ENCODE assay signal across 10 cellular contexts in genomic region chr14:51448831-51449665, GRCh38.
DNase-seq lines count a peak whose midpoint lies in the region; ATAC-seq, FAIRE-seq and TF ChIP-seq lines count a peak whose summit lies in the region.
"Had no signal": no experiment of that assay in that cellular context is flagged by ENCODE, and none has a peak within 500 bp of the region (broad histone marks: within the 10 kb centered on the region; RNA-seq: fewer than 3 reads in every experiment).

No MANE protein-coding gene starts in this region.

- H3K4me2 ChIP-seq in astrocyte (ENCODE audit: low read length) (peak overlapping the region; percentile 31), smooth muscle cell (no peak overlapping the region)

- H3K4me3 ChIP-seq in astrocyte (ENCODE audit: insufficient read depth, low read depth, low read length) (no peak overlapping the region), smooth muscle cell (no peak overlapping the region)

- H3K27me3 ChIP-seq in astrocyte (ENCODE audit: insufficient read depth, low read length) (no peaks in the 10 kb centered on the region), smooth muscle cell (ENCODE audit: low read depth) (no peaks in the 10 kb centered on the region)

- H3K4me1 Mint-ChIP-seq in astrocyte (ENCODE audit: low read depth, unreplicated experiment) = peaks cover 31% of the 10 kb centered on the region
- H3K4me1 Mint-ChIP-seq: activated naive CD8-positive, alpha-beta T cell treated with anti-CD3 and anti-CD28 coated beads for 36 hours had no signal

- no peak overlapping the region for H3K4me3 Mint-ChIP-seq in astrocyte (ENCODE audit: unreplicated experiment)
- H3K4me3 Mint-ChIP-seq: activated naive CD8-positive, alpha-beta T cell treated with anti-CD3 and anti-CD28 coated beads for 36 hours had no signal

- H3K9me3 Mint-ChIP-seq in astrocyte (ENCODE audit: unreplicated experiment) = no peaks in the 10 kb centered on the region
- H3K9me3 Mint-ChIP-seq: activated naive CD8-positive, alpha-beta T cell treated with anti-CD3 and anti-CD28 coated beads for 36 hours had no signal

- peak overlapping the region; percentile 2 for H3K9ac ChIP-seq in astrocyte (ENCODE audit: low read length)
- no peak overlapping the region for H3K9ac ChIP-seq in smooth muscle cell (ENCODE audit: low read depth)

- no peaks in the 10 kb centered on the region for H3K27me3 Mint-ChIP-seq in astrocyte (ENCODE audit: low read depth, unreplicated experiment)

- no peak overlapping the region for H3K27ac Mint-ChIP-seq in astrocyte (ENCODE audit: unreplicated experiment)
- H3K27ac Mint-ChIP-seq: activated naive CD8-positive, alpha-beta T cell treated with anti-CD3 and anti-CD28 coated beads for 36 hours had no signal

- peaks cover 24% of the 10 kb centered on the region for H3K4me1 ChIP-seq in astrocyte (ENCODE audit: insufficient read depth, low read length)
- H3K4me1 ChIP-seq in smooth muscle cell (ENCODE audit: low read depth) = peaks cover 5% of the 10 kb centered on the region

- H3K27ac ChIP-seq in astrocyte (ENCODE audit: low read depth, low read length) = peak overlapping the region; percentile 54
- H3K27ac ChIP-seq in smooth muscle cell (ENCODE audit: low read depth) = no peak overlapping the region

- H4K20me1 ChIP-seq in astrocyte (ENCODE audit: insufficient read depth, low read length) (no peaks in the 10 kb centered on the region), smooth muscle cell (ENCODE audit: low read depth) (no peaks in the 10 kb centered on the region)

- H3K79me2 ChIP-seq in astrocyte (ENCODE audit: insufficient read depth, low read length) = no peaks in the 10 kb centered on the region
- H3K79me2 ChIP-seq in smooth muscle cell (ENCODE audit: low read depth) = no peaks in the 10 kb centered on the region

- H3K36me3 ChIP-seq in astrocyte (ENCODE audit: insufficient read depth, low read length) = no peaks in the 10 kb centered on the region
- no peaks in the 10 kb centered on the region for H3K36me3 ChIP-seq in smooth muscle cell (ENCODE audit: low read depth)

- H3K9me3 ChIP-seq in astrocyte (ENCODE audit: insufficient read depth, low read depth, low read length) = no peaks in the 10 kb centered on the region
- H3K9me3 ChIP-seq in smooth muscle cell (replicated peaks; ENCODE audit: low read depth) = no peaks in the 10 kb centered on the region

- ATAC-seq in GM21390 (IDR thresholded peaks at IDR 0.05; ENCODE audit: unreplicated experiment) (no peak), HG02678 (IDR thresholded peaks at IDR 0.05; ENCODE audit: unreplicated experiment) (no peak)
- ATAC-seq: stimulated activated naive CD8-positive, alpha-beta T cell treated with anti-CD3 and anti-CD28 coated beads, Interleukin-15, Interleukin-2, amounts not matched to agents 100 U/mL and 50 U/mL, for 24 hours had no signal

- DNase-seq in H4 (ENCODE audit: low spot score) = peak; percentile 28
- DNase-seq in astrocyte (ENCODE audit: low read depth) = peak; percentile 95
- DNase-seq in glomerular visceral epithelial cell (ENCODE audit: extremely low spot score) = peak; percentile 91
- DNase-seq in smooth muscle cell (lab: John Stamatoyannopoulos, UW; ENCODE audit: unreplicated experiment) = no peak
- DNase-seq in HT-29 (ENCODE audit: low spot score) = no peak
- DNase-seq in retina = no peak
- DNase-seq: activated naive CD8-positive, alpha-beta T cell treated with anti-CD3 and anti-CD28 coated beads for 36 hours; stimulated activated naive CD8-positive, alpha-beta T cell treated with anti-CD3 and anti-CD28 coated beads, Interleukin-15, Interleukin-2, amounts not matched to agents 100 U/mL and 50 U/mL, for 24 hours had no signal

- H3F3A ChIP-seq in smooth muscle cell (ENCODE audit: low read depth) = no peaks in the 10 kb centered on the region

- FAIRE-seq in astrocyte (lab: Jason Lieb, UNC) = no peak

- no peak for TF ChIP-seq CTCF in astrocyte (IDR thresholded peaks at IDR 0.05; ENCODE audit: insufficient read depth, low read depth, low read length)
- no peak for TF ChIP-seq CTCF in smooth muscle cell (IDR thresholded peaks at IDR 0.05; ENCODE audit: borderline replicate concordance, insufficient read depth, poor library complexity, severe bottlenecking)

- 71% methylated on average over 2 of the region's 2 CpGs for WGBS in smooth muscle cell (ENCODE audit: low lambda C conversion rate)

- H2AFZ ChIP-seq in astrocyte (ENCODE audit: low read depth, low read length) (peak overlapping the region; percentile 5), smooth muscle cell (ENCODE audit: low read depth) (peak overlapping the region; percentile 5)

- peaks cover 2% of the 10 kb centered on the region for H3K36me3 Mint-ChIP-seq in astrocyte (ENCODE audit: low read depth, unreplicated experiment)
- H3K36me3 Mint-ChIP-seq: activated naive CD8-positive, alpha-beta T cell treated with anti-CD3 and anti-CD28 coated beads for 36 hours had no signal

Comparison
In these comparisons a context has a peak if more than half of its experiments do, and no peak if none do; other contexts are left out.
1. DNase-seq: peak in H4 (single experiment), astrocyte (single experiment) and glomerular visceral epithelial cell (single experiment); none in smooth muscle cell (single experiment), HT-29 (single experiment) and retina (single experiment).